1 cellular context compared by ENCODE assay signal in genomic region chr20:18638768-18639167, GRCh38.
TF ChIP-seq lines count a peak whose summit lies in the region.

No MANE protein-coding gene starts in this region.

TF ChIP-seq in GM23338, 12 proteins besides CTCF, POLR2A, EP300 and RAD21 (continued from another document):
- TF ChIP-seq ZNF462 (CRISPR knock-in tag; IDR thresholded peaks at IDR 0.05) (no peak), ZNF331 (CRISPR knock-in tag; IDR thresholded peaks at IDR 0.05; ENCODE audit: low read depth) (no peak)
